8 cellular contexts compared by ENCODE assay signal in the genomic region with DNA sequence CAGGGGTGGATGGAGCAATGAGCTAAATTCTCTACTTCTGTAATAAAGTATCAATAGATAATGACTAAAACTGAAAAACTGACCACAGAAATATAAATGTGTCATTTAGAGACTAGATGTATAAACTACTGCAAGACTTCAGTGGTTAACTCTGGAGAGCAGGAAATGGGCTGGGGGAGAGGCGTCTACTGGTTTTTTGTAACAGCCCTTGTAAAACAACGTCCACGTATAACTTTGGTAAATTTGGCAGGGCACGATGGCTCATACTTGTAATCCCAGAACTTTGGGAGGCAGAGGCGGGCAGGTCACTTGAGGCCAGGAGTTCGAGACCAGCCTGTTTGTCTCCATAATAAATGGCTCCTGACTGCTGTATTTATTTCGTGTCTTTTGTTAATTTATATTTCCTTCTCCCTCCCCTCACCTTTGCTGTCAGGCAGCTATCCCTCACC. TPM values are rescaled to one million over a fixed set of nuclear protein-coding genes. Genes with fewer than 3 reads are reported as not detected.
A peak's percentile ranks its signal among the peaks of the same experiment; 100 is the strongest.
DNase-seq lines count a peak whose midpoint lies in the region; ATAC-seq and TF ChIP-seq lines count a peak whose summit lies in the region.

No MANE protein-coding gene starts in this region.

- in situ Hi-C loops in GM13976 (cut with MboI; ENCODE audit: low sequenced_read_pairs, unreplicated experiment): no loop called here

- peaks cover 5% of the 10 kb centered on the region for H3K9me3 Mint-ChIP-seq in activated naive CD8-positive, alpha-beta T cell treated with anti-CD3 and anti-CD28 coated beads, Interleukin-2, amount 10 ng/mL, durations not matched to agents 7 days and 5 days

- H3K27ac Mint-ChIP-seq in activated naive CD8-positive, alpha-beta T cell treated with anti-CD3 and anti-CD28 coated beads, Interleukin-2, amount 10 ng/mL, durations not matched to agents 7 days and 5 days: peak overlapping the region; percentile 94

- intact Hi-C loops in posterior cingulate gyrus (cut with DNase I): no loop called here

- DNase-seq in GM13976 (ENCODE audit: low spot score) (peak; percentile 76), MV-4-11 (lab: John Stamatoyannopoulos, UW) (peak; percentile 96), DMS79 (lab: John Stamatoyannopoulos, UW) (no peak), EL (no peak), posterior cingulate gyrus (no peak), cerebellar nuclear complex (lab: John Stamatoyannopoulos, UW) (no peak)
- DNase-seq in activated naive CD8-positive, alpha-beta T cell treated with anti-CD3 and anti-CD28 coated beads, Interleukin-2, amount 10 ng/mL, durations not matched to agents 7 days and 5 days: peak; percentile 50

- H3K36me3 Mint-ChIP-seq in activated naive CD8-positive, alpha-beta T cell treated with anti-CD3 and anti-CD28 coated beads, Interleukin-2, amount 10 ng/mL, durations not matched to agents 7 days and 5 days: peaks cover 29% of the 10 kb centered on the region

- peaks cover 71% of the 10 kb centered on the region for H3K4me1 Mint-ChIP-seq in activated naive CD8-positive, alpha-beta T cell treated with anti-CD3 and anti-CD28 coated beads, Interleukin-2, amount 10 ng/mL, durations not matched to agents 7 days and 5 days

- H3K4me3 Mint-ChIP-seq in activated naive CD8-positive, alpha-beta T cell treated with anti-CD3 and anti-CD28 coated beads, Interleukin-2, amount 10 ng/mL, durations not matched to agents 7 days and 5 days: peak overlapping the region; percentile 79

- no peaks in the 10 kb centered on the region for H3K27me3 Mint-ChIP-seq in activated naive CD8-positive, alpha-beta T cell treated with anti-CD3 and anti-CD28 coated beads, Interleukin-2, amount 10 ng/mL, durations not matched to agents 7 days and 5 days

- TF ChIP-seq CTCF in GM13976 (IDR thresholded peaks at IDR 0.05; ENCODE audit: borderline replicate concordance, control extremely low read depth, extremely low read depth, insufficient read depth, missing control alignments): no peak

- peak; percentile 43 for ATAC-seq in HG02571 (IDR thresholded peaks at IDR 0.05; ENCODE audit: unreplicated experiment)
- ATAC-seq in activated naive CD8-positive, alpha-beta T cell treated with anti-CD3 and anti-CD28 coated beads, Interleukin-2, amount 10 ng/mL, durations not matched to agents 7 days and 5 days (ENCODE audit: low read depth): peak; percentile 72

- POLR2A ChIA-PET in activated naive CD8-positive, alpha-beta T cell treated with anti-CD3 and anti-CD28 coated beads, Interleukin-2, amount 10 ng/mL, durations not matched to agents 7 days and 5 days (lab: Charles Lee): interaction anchor here (1.0 to 2.8 kb wide), 6 partner anchors 9 to 80 kb away, joined by 3 to 22 read pairs (median 6); partner anchors contain the start of gene RSL24D1

RNA-seq across cellular contexts. Expression of gene RAB27A, which starts 12.5 kb away (rescaled TPM):
- 10 to 100 TPM; 80.1 to 87.3 TPM for total RNA-seq in activated naive CD8-positive, alpha-beta T cell treated with anti-CD3 and anti-CD28 coated beads, Interleukin-2, amount 10 ng/mL, durations not matched to agents 7 days and 5 days

RNA-seq across cellular contexts. Expression of gene PIGBOS1, which starts 41.8 kb away (rescaled TPM):
- total RNA-seq in activated naive CD8-positive, alpha-beta T cell treated with anti-CD3 and anti-CD28 coated beads, Interleukin-2, amount 10 ng/mL, durations not matched to agents 7 days and 5 days: 10 to 100 TPM; 10.3 to 13.8 TPM

RNA-seq across cellular contexts. Expression of gene PIGB, which starts 41.9 kb away (rescaled TPM):
- 10 to 100 TPM; 17.6 to 26.1 TPM for total RNA-seq in activated naive CD8-positive, alpha-beta T cell treated with anti-CD3 and anti-CD28 coated beads, Interleukin-2, amount 10 ng/mL, durations not matched to agents 7 days and 5 days

Comparison
In these comparisons a context has a peak if more than half of its experiments do, and no peak if none do; other contexts are left out.
1. DNase-seq: peak in GM13976 (single experiment), MV-4-11 (single experiment) and activated naive CD8-positive, alpha-beta T cell treated with anti-CD3 and anti-CD28 coated beads, Interleukin-2, amount 10 ng/mL, durations not matched to agents 7 days and 5 days (single experiment); none in DMS79 (single experiment), EL (single experiment), posterior cingulate gyrus (0 of 10) and cerebellar nuclear complex (0 of 2).